Comparison of ENCODE assay signal across 1 cellular context in genomic region chr14:99734406-99735051, GRCh38.
TF ChIP-seq lines count a peak whose summit lies in the region.

No MANE protein-coding gene starts in this region.

TF ChIP-seq in WTC11, 78 proteins besides CTCF, POLR2A, EP300 and RAD21 (continued from another document):
- no peak for TF ChIP-seq FOXP4 (CRISPR knock-in tag; IDR thresholded peaks at IDR 0.05)
- TF ChIP-seq SP1 (CRISPR knock-in tag; conservative IDR thresholded peaks at IDR 0.05) = no peak
- TF ChIP-seq ZNF396 (CRISPR knock-in tag; IDR thresholded peaks at IDR 0.05; ENCODE audit: borderline replicate concordance) = no peak
- TF ChIP-seq JUN (CRISPR knock-in tag; IDR thresholded peaks at IDR 0.05) = no peak
- no peak for TF ChIP-seq ZNF512 (CRISPR knock-in tag; IDR thresholded peaks at IDR 0.05; ENCODE audit: borderline replicate concordance)
- no peak for TF ChIP-seq ZNF232 (CRISPR knock-in tag; IDR thresholded peaks at IDR 0.05)
- no peak for TF ChIP-seq ZNF263 (CRISPR knock-in tag; IDR thresholded peaks at IDR 0.05; ENCODE audit: low read depth)
TF ChIP-seq in WTC11: peak in this region for 0.
